24 cellular contexts compared by ENCODE assay signal in the genomic region with DNA sequence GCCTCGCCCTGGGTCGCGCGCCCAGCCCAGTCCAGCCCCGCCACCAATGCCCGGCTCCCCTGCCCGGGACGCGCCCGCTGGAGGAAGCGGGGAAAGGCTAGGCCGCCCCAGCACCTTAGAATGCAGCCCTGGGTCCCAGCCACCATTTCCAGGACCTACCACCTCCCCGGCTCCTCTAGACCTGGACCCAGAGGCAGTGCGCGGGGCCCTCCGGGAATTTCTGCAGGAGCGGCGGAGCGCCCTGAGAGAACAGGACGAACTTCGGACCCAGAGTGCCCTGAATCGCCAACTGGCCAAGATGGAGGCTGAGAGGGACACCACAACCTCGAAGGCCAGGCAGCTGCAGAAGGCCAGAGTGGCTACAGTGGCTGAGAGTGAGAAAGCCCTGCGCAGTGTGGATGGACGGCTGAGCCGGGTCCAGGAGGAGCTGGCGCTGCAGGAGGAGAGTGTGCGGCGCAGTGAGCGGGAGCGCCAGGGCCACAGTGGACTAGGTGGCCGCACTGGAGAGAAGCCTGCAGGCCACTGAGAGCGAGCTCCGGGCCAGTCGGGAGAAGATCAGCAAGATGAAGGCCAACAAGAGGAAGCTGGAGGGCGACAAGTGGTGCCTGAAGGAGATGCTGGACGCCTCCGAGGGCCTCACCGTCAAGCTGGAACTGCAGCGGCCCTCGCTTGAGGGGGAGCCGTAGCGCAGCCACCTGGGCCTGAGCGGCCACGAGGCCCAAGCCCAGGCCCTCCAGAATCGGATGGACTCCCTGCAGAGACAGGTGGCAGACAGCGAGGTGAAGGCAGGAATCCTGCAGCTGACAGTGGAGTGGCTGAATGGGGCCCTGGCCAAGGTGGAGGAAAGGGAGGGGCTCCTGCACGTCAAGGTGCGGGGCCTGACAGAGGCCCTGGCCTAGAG.
"Had no signal": no experiment of that assay in that cellular context is flagged by ENCODE, and none has a peak within 500 bp of the region (broad histone marks: within the 10 kb centered on the region; RNA-seq: fewer than 3 reads in every experiment).

No MANE protein-coding gene starts in this region.

- DNase-seq: islet precursor cell; left ventricle myocardium inferior; mesendoderm; naive thymus-derived CD4-positive, alpha-beta T cell; nucleus accumbens; retina; right cardiac atrium; sigmoid colon; small intestine; stimulated activated CD4-positive, alpha-beta T cell treated with anti-CD3 and anti-CD28 coated beads, Interleukin-4, amount 100 ng/mL, for 24 hours; stimulated activated naive CD4-positive, alpha-beta T cell; stomach; tibial artery; trophoblast cell; upper lobe of right lung had no signal

- H3K4me1 Mint-ChIP-seq: mesothelial cell of epicardium; naive thymus-derived CD4-positive, alpha-beta T cell; stimulated activated effector memory CD8-positive, alpha-beta T cell treated with anti-CD3 and anti-CD28 coated beads, Interleukin-12 subunit alpha, Interleukin-12 subunit beta, amount 100 ng/mL, for 72 hours had no signal

- H3K4me3 ChIP-seq: hepatocyte, left ventricle myocardium inferior, lung, pancreas, prostate gland, sigmoid colon, spleen, stomach, thoracic aorta, tibial artery, upper lobe of right lung had no signal

- H3K9me3 Mint-ChIP-seq: natural killer cell treated with Interleukin-12 subunit alpha and Interleukin-12 subunit beta and Interleukin-15 and Interleukin-18, amount 100 ng/mL, for 72 hours; stimulated activated effector memory CD8-positive, alpha-beta T cell treated with anti-CD3 and anti-CD28 coated beads, Interleukin-12 subunit alpha, Interleukin-12 subunit beta, amount 100 ng/mL, for 72 hours had no signal

- H3K27ac ChIP-seq: hepatocyte, left ventricle myocardium inferior, pancreas, prostate gland, sigmoid colon, spleen, stomach, thoracic aorta, tibial artery, upper lobe of right lung had no signal

- H2AFZ ChIP-seq: hepatocyte had no signal

- H3K4me3 Mint-ChIP-seq: mesothelial cell of epicardium; naive thymus-derived CD4-positive, alpha-beta T cell; natural killer cell treated with Interleukin-12 subunit alpha and Interleukin-12 subunit beta and Interleukin-15 and Interleukin-18, amount 100 ng/mL, for 72 hours; stimulated activated effector memory CD8-positive, alpha-beta T cell treated with anti-CD3 and anti-CD28 coated beads, Interleukin-12 subunit alpha, Interleukin-12 subunit beta, amount 100 ng/mL, for 72 hours had no signal

- H3K4me1 ChIP-seq: left ventricle myocardium inferior, pancreas, prostate gland, sigmoid colon, spleen, stomach, tibial artery, upper lobe of right lung had no signal

- H3K4me2 ChIP-seq: hepatocyte had no signal

- H3K9me3 ChIP-seq: left ventricle myocardium inferior, pancreas, prostate gland, sigmoid colon, spleen, thoracic aorta, tibial artery, upper lobe of right lung had no signal

- H3K36me3 Mint-ChIP-seq: mesothelial cell of epicardium; naive thymus-derived CD4-positive, alpha-beta T cell; natural killer cell treated with Interleukin-12 subunit alpha and Interleukin-12 subunit beta and Interleukin-15 and Interleukin-18, amount 100 ng/mL, for 72 hours; stimulated activated effector memory CD8-positive, alpha-beta T cell treated with anti-CD3 and anti-CD28 coated beads, Interleukin-12 subunit alpha, Interleukin-12 subunit beta, amount 100 ng/mL, for 72 hours had no signal

- H3K36me3 ChIP-seq: left ventricle myocardium inferior, pancreas, prostate gland, sigmoid colon, spleen, stomach, thoracic aorta, tibial artery, upper lobe of right lung had no signal

- H3K27ac Mint-ChIP-seq: mesothelial cell of epicardium; naive thymus-derived CD4-positive, alpha-beta T cell; natural killer cell treated with Interleukin-12 subunit alpha and Interleukin-12 subunit beta and Interleukin-15 and Interleukin-18, amount 100 ng/mL, for 72 hours; stimulated activated effector memory CD8-positive, alpha-beta T cell treated with anti-CD3 and anti-CD28 coated beads, Interleukin-12 subunit alpha, Interleukin-12 subunit beta, amount 100 ng/mL, for 72 hours had no signal

- H3K27me3 ChIP-seq: hepatocyte, pancreas, sigmoid colon, stomach, tibial artery, upper lobe of right lung had no signal
